Comparison of ENCODE assay signal across 8 cellular contexts in genomic region chr3:49119439-49119838, GRCh38. TPM values are rescaled to one million over a fixed set of nuclear protein-coding genes. Genes with fewer than 3 reads are reported as not detected.
DNase-seq lines count a peak whose midpoint lies in the region; ATAC-seq, FAIRE-seq and TF ChIP-seq lines count a peak whose summit lies in the region.

No MANE protein-coding gene starts in this region.

- H3K79me2 ChIP-seq in SU-DHL-6 (ENCODE audit: insufficient read depth, low read length) (peaks cover 9% of the 10 kb centered on the region; the same call in 1 of the 2 replicates), fibroblast of lung (ENCODE audit: control insufficient read depth, insufficient read depth, low read length) (peaks cover 16% of the 10 kb centered on the region)

- no peak for DNase-seq in GM19239 (ENCODE audit: insufficient read length, low spot score)
- DNase-seq in fibroblast of lung (ENCODE audit: low read depth in 2 of 2): peak in 1 of 2 donors; percentile 33
- no peak for DNase-seq in NCI-H82 treated with DMSO at 0.1 percent for 48 hours (lab: John Stamatoyannopoulos, UW; ENCODE audit: unreplicated experiment)
- no peak for DNase-seq in NCI-H1417 (lab: John Stamatoyannopoulos, UW)
- no peak for DNase-seq in activated CD4-positive, alpha-beta T cell treated with anti-CD3 and anti-CD28 coated beads, Interleukin-2, amount 50 U/mL, for 48 hours

- no peaks in the 10 kb centered on the region for H3K9me2 ChIP-seq in SU-DHL-6 (replicated peaks; ENCODE audit: insufficient read depth, low read length)

- H3K4me3 ChIP-seq in SU-DHL-6 (ENCODE audit: insufficient read depth, low read length, poor library complexity, severe bottlenecking) (peak overlapping the region; percentile 72), fibroblast of lung (replicated peaks in 1 of 4; ENCODE audit: control extremely low read depth in 1 of 4, insufficient read depth in 1 of 4, low read depth in 3 of 4, low read length in 4 of 4) (peak overlapping the region; percentile 51 to 95 (median 76)), skeletal muscle satellite cell (ENCODE audit: low read length) (peak overlapping the region; percentile 96)

- H3K9ac ChIP-seq in SU-DHL-6 (ENCODE audit: low read length): peak overlapping the region; percentile 94
- H3K9ac ChIP-seq in fibroblast of lung (ENCODE audit: insufficient read depth, low read length): no peak overlapping the region
- peak overlapping the region; percentile 98 for H3K9ac ChIP-seq in skeletal muscle satellite cell (ENCODE audit: low read depth, low read length)

- H3K27ac ChIP-seq in SU-DHL-6 (ENCODE audit: low read depth, low read length) (no peak overlapping the region), fibroblast of lung (ENCODE audit: insufficient read depth, low read length) (peak overlapping the region; percentile 85)

- ATAC-seq in HG03025 (IDR thresholded peaks at IDR 0.05; ENCODE audit: low FRiP score, unreplicated experiment): no peak

- H3K9me3 ChIP-seq in SU-DHL-6 (ENCODE audit: insufficient read depth, low read length) (no peaks in the 10 kb centered on the region), fibroblast of lung (ENCODE audit: control insufficient read depth, insufficient read depth, low read depth, low read length) (no peaks in the 10 kb centered on the region), skeletal muscle satellite cell (replicated peaks; ENCODE audit: low read length) (no peaks in the 10 kb centered on the region)

- FAIRE-seq in GM19239 (lab: Jason Lieb, UNC): peak; percentile 42

- H3K4me2 ChIP-seq in SU-DHL-6 (ENCODE audit: low read depth, low read length, poor library complexity, severe bottlenecking) (peak overlapping the region; percentile 90), fibroblast of lung (ENCODE audit: extremely low read depth, insufficient read depth, low read length) (peak overlapping the region; percentile 98), skeletal muscle satellite cell (ENCODE audit: low read length) (peak overlapping the region; percentile 98)

- H3K27me3 ChIP-seq in SU-DHL-6 (ENCODE audit: low read length): no peaks in the 10 kb centered on the region
- no peaks in the 10 kb centered on the region for H3K27me3 ChIP-seq in fibroblast of lung (ENCODE audit: control insufficient read depth, insufficient read depth, low read length)
- H3K27me3 ChIP-seq in skeletal muscle satellite cell (ENCODE audit: control insufficient read depth, insufficient read depth, low read length): no peaks in the 10 kb centered on the region

- TF ChIP-seq CTCF in SU-DHL-6 (IDR thresholded peaks at IDR 0.05; ENCODE audit: insufficient read depth, low read length, poor library complexity, severe bottlenecking): no peak
- TF ChIP-seq CTCF in fibroblast of lung (conservative IDR thresholded peaks at IDR 0.05 in 1 of 2, IDR thresholded peaks at IDR 0.05 in 1 of 2; ENCODE audit: low read depth in 1 of 2, low read length in 2 of 2): no peak

- H2AFZ ChIP-seq in SU-DHL-6 (ENCODE audit: low read depth, low read length, severe bottlenecking) (no peak overlapping the region), fibroblast of lung (ENCODE audit: low read length) (no peak overlapping the region)

- H3K36me3 ChIP-seq in SU-DHL-6 (ENCODE audit: low read length) (0 out of 2 replicates have a peak, but pooled peaks cover 3% of the 10 kb centered on the region), fibroblast of lung (ENCODE audit: control insufficient read depth, insufficient read depth, low read length) (peaks cover 53% of the 10 kb centered on the region), skeletal muscle satellite cell (ENCODE audit: insufficient read depth, low read length) (peaks cover 76% of the 10 kb centered on the region)

- peaks cover 15% of the 10 kb centered on the region for H3F3A ChIP-seq in SU-DHL-6 (ENCODE audit: insufficient read depth)

- H3K4me1 ChIP-seq in fibroblast of lung (ENCODE audit: control insufficient read depth, extremely low read depth, insufficient read depth, low read length) (peaks cover 9% of the 10 kb centered on the region), skeletal muscle satellite cell (ENCODE audit: control insufficient read depth, insufficient read depth, low read length) (peaks cover 16% of the 10 kb centered on the region)

- no peaks in the 10 kb centered on the region for H4K20me1 ChIP-seq in SU-DHL-6 (ENCODE audit: low read depth, low read length)
- H4K20me1 ChIP-seq in fibroblast of lung (ENCODE audit: control insufficient read depth, extremely low read depth, insufficient read depth, low read length): no peaks in the 10 kb centered on the region

RNA-seq across cellular contexts. Expression of gene USP19, which starts 1.2 kb away (rescaled TPM):
- total RNA-seq in fibroblast of lung: 49.1 and 53.8 TPM in 2 replicates
- polyA plus RNA-seq in fibroblast of lung: 23.3 and 25.0 TPM in 2 replicates
- polyA plus RNA-seq in fibroblast of lung (2012): 20.1 and 24.2 TPM in 2 replicates
- 97.5 and 113 TPM in 2 replicates for polyA minus RNA-seq in fibroblast of lung (ENCODE audit: low replicate concordance)
- 29.7 and 30.9 TPM in 2 replicates for total RNA-seq in skeletal muscle satellite cell (2012; rRNA removed)

RNA-seq across cellular contexts. Expression of gene LAMB2, which starts 13.4 kb away (rescaled TPM):
- 747 and 1,026 TPM in 2 replicates for total RNA-seq in fibroblast of lung
- polyA plus RNA-seq in fibroblast of lung: 285 and 375 TPM in 2 replicates
- 336 and 501 TPM in 2 replicates for polyA plus RNA-seq in fibroblast of lung (2012)
- 2,522 and 3,887 TPM in 2 replicates for polyA minus RNA-seq in fibroblast of lung (ENCODE audit: low replicate concordance)
- total RNA-seq in skeletal muscle satellite cell (2012; rRNA removed): 126 and 130 TPM in 2 replicates

RNA-seq across cellular contexts. Expression of gene QARS1, which starts 14.9 kb away (rescaled TPM):
- total RNA-seq in fibroblast of lung: 292 and 304 TPM in 2 replicates
- polyA plus RNA-seq in fibroblast of lung: 164 and 166 TPM in 2 replicates
- 237 and 245 TPM in 2 replicates for polyA plus RNA-seq in fibroblast of lung (2012)
- 718 and 842 TPM in 2 replicates for polyA minus RNA-seq in fibroblast of lung (ENCODE audit: low replicate concordance)
- total RNA-seq in skeletal muscle satellite cell (2012; rRNA removed): 241 and 389 TPM in 2 replicates

RNA-seq across cellular contexts. Expression of gene QRICH1, which starts 25.6 kb away (rescaled TPM):
- 50.3 and 59.0 TPM in 2 replicates for total RNA-seq in fibroblast of lung
- polyA plus RNA-seq in fibroblast of lung: 48.7 and 71.6 TPM in 2 replicates
- polyA plus RNA-seq in fibroblast of lung (2012): 30.6 and 38.0 TPM in 2 replicates
- polyA minus RNA-seq in fibroblast of lung (ENCODE audit: low replicate concordance): 219 and 303 TPM in 2 replicates
- 120 TPM in 2 replicates for total RNA-seq in skeletal muscle satellite cell (2012; rRNA removed)

RNA-seq across cellular contexts. Expression of gene CCDC71, which starts 46.7 kb away (rescaled TPM):
- 16.4 and 17.8 TPM in 2 replicates for total RNA-seq in fibroblast of lung
- polyA plus RNA-seq in fibroblast of lung: 13.0 and 16.1 TPM in 2 replicates
- 18.0 and 23.2 TPM in 2 replicates for polyA plus RNA-seq in fibroblast of lung (2012)
- 55.6 and 70.5 TPM in 2 replicates for polyA minus RNA-seq in fibroblast of lung (ENCODE audit: low replicate concordance)
- 21.3 and 23.8 TPM in 2 replicates for total RNA-seq in skeletal muscle satellite cell (2012; rRNA removed)
